12 cellular contexts compared by ENCODE assay signal in the genomic region with DNA sequence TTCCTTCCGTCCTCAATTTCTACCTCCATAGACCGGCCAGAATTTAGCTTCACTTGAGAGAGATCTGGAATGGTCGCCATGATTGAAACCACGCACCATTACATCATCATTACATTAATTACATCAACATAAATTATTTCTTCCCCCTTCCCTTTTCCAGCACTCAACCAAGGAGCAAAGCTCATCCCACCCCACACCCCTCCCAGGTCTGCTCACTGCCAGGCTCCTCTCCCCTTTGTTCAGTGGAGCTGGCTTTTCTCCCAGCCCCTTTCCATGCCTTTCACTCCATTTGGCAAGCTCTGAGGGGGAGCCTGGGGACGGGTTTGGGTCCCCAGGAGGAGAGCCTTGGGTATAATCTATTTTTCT. TPM values are rescaled to one million over a fixed set of nuclear protein-coding genes. Genes with fewer than 3 reads are reported as not detected.
DNase-seq lines count a peak whose midpoint lies in the region; ATAC-seq and TF ChIP-seq lines count a peak whose summit lies in the region.
"Had no signal": no experiment of that assay in that cellular context is flagged by ENCODE, and none has a peak within 500 bp of the region (broad histone marks: within the 10 kb centered on the region; RNA-seq: fewer than 3 reads in every experiment).

No MANE protein-coding gene starts in this region.

- H3K36me3 ChIP-seq in PC-3 (ENCODE audit: low read depth, low read length) = peaks cover 51% of the 10 kb centered on the region

- peak overlapping the region; percentile 100 for H3K27ac Mint-ChIP-seq in activated T-cell treated with anti-CD3 and anti-CD28 coated beads, Interleukin-2, amount 50 U/mL, for 24 hours
- H3K27ac Mint-ChIP-seq in chondrocyte (ENCODE audit: unreplicated experiment) = peak overlapping the region; percentile 70
- H3K27ac Mint-ChIP-seq in stimulated activated naive B cell treated with anti-CD40 and anti-IgM and Interleukin-4, amounts not matched to agents 10 μg/mL and 1 μg/mL and 100 μg/mL, for 72 hours = peak overlapping the region; percentile 89

- no peaks in the 10 kb centered on the region for H3K9me3 Mint-ChIP-seq in activated T-cell treated with anti-CD3 and anti-CD28 coated beads, Interleukin-2, amount 50 U/mL, for 24 hours
- H3K9me3 Mint-ChIP-seq in chondrocyte (ENCODE audit: low read depth) = no peaks in the 10 kb centered on the region
- no peaks in the 10 kb centered on the region for H3K9me3 Mint-ChIP-seq in stimulated activated naive B cell treated with anti-CD40 and anti-IgM and Interleukin-4, amounts not matched to agents 10 μg/mL and 1 μg/mL and 100 μg/mL, for 72 hours

- no peak for DNase-seq in activated T-cell treated with anti-CD3 and anti-CD28 coated beads, Interleukin-2, amount 50 U/mL, for 24 hours
- DNase-seq in activated T-cell treated with anti-CD3 and anti-CD28 coated beads for 4 hours = no peak
- DNase-seq in PC-3 = no peak
- no peak for DNase-seq in chondrocyte (ENCODE audit: low spot score)
- no peak for DNase-seq in stimulated activated naive B cell treated with anti-CD40 and anti-IgM and Interleukin-4, amounts not matched to agents 10 μg/mL and 1 μg/mL and 100 μg/mL, for 72 hours
- no peak for DNase-seq in UCSD-AML1 (lab: John Stamatoyannopoulos, UW; ENCODE audit: unreplicated experiment)
- no peak for DNase-seq in globus pallidus (ENCODE audit: low spot score)
- no peak for DNase-seq in AG08395 (ENCODE audit: low spot score)
- DNase-seq: erythroblast; NCI-H524 treated with DMSO at 0.1 percent for 48 hours; small intestine; stimulated activated CD8-positive, alpha-beta memory T cell treated with anti-CD3 and anti-CD28 coated beads, Interleukin-4, amount 100 ng/mL, for 48 hours had no signal

- H3K9me2 ChIP-seq in PC-3 (replicated peaks; ENCODE audit: low read length) = no peaks in the 10 kb centered on the region

- peaks cover 20% of the 10 kb centered on the region for H3F3A ChIP-seq in PC-3 (ENCODE audit: low read length, unreplicated experiment)

- no peak overlapping the region for H2AFZ ChIP-seq in PC-3 (ENCODE audit: low read length)

- ATAC-seq in PC-3 = peak; percentile 6
- peak in 1 of 2 donors; percentile 10 for ATAC-seq in stimulated activated naive B cell treated with anti-CD40 and anti-IgM and Interleukin-4, amounts not matched to agents 10 μg/mL and 1 μg/mL and 100 μg/mL, for 72 hours (replicated peaks)

- H3K27me3 Mint-ChIP-seq in activated T-cell treated with anti-CD3 and anti-CD28 coated beads, Interleukin-2, amount 50 U/mL, for 24 hours = no peaks in the 10 kb centered on the region
- H3K27me3 Mint-ChIP-seq in chondrocyte (ENCODE audit: low read depth) = no peaks in the 10 kb centered on the region
- no peaks in the 10 kb centered on the region for H3K27me3 Mint-ChIP-seq in stimulated activated naive B cell treated with anti-CD40 and anti-IgM and Interleukin-4, amounts not matched to agents 10 μg/mL and 1 μg/mL and 100 μg/mL, for 72 hours

- no peak overlapping the region for H3K4me3 ChIP-seq in PC-3 (ENCODE audit: low read length)

- TF ChIP-seq CTCF in PC-3 (conservative IDR thresholded peaks at IDR 0.05; ENCODE audit: low read depth, low read length) = no peak
- no peak for TF ChIP-seq CTCF in chondrocyte (IDR thresholded peaks at IDR 0.05)

- peaks cover 39% of the 10 kb centered on the region for H4K20me1 ChIP-seq in PC-3 (ENCODE audit: low read length)

- H3K27ac ChIP-seq in PC-3 (ENCODE audit: low read length) = no peak overlapping the region

- H3K79me2 ChIP-seq in PC-3 (ENCODE audit: low read length) = peaks cover 16% of the 10 kb centered on the region

- no peak overlapping the region for H3K9ac ChIP-seq in PC-3 (ENCODE audit: low read length)

- no peaks in the 10 kb centered on the region for H3K9me3 ChIP-seq in PC-3 (ENCODE audit: low read length)

- intact Hi-C loops in PC-3 (cut with micrococcal nuclease) = no loop called here

- no peaks in the 10 kb centered on the region for H3K4me1 ChIP-seq in PC-3 (ENCODE audit: insufficient read depth, low read length)

- TSS peak; percentile 14 for BruUV-seq in PC-3 (replicated peaks; lab: Mats Ljungman, UMichigan)

- H3K4me1 Mint-ChIP-seq in activated T-cell treated with anti-CD3 and anti-CD28 coated beads, Interleukin-2, amount 50 U/mL, for 24 hours (ENCODE audit: low read depth) = peaks cover 32% of the 10 kb centered on the region
- peaks cover 17% of the 10 kb centered on the region for H3K4me1 Mint-ChIP-seq in chondrocyte (ENCODE audit: low read depth)
- peaks cover 12 to 43% of the 10 kb centered on the region in 2 donors for H3K4me1 Mint-ChIP-seq in stimulated activated naive B cell treated with anti-CD40 and anti-IgM and Interleukin-4, amounts not matched to agents 10 μg/mL and 1 μg/mL and 100 μg/mL, for 72 hours

- no peak overlapping the region for H3K4me3 Mint-ChIP-seq in activated T-cell treated with anti-CD3 and anti-CD28 coated beads, Interleukin-2, amount 50 U/mL, for 24 hours
- no peak overlapping the region for H3K4me3 Mint-ChIP-seq in chondrocyte (ENCODE audit: unreplicated experiment)
- no peak overlapping the region for H3K4me3 Mint-ChIP-seq in stimulated activated naive B cell treated with anti-CD40 and anti-IgM and Interleukin-4, amounts not matched to agents 10 μg/mL and 1 μg/mL and 100 μg/mL, for 72 hours

- POLR2A ChIA-PET in PC-3 (lab: Charles Lee; ENCODE audit: unreplicated experiment) = interaction anchor here (0.7 to 0.8 kb wide), 2 partner anchors 12 to 13 kb away, joined by 3 to 4 read pairs; partner anchors contain the start of gene TRIM41

- peaks cover 92% of the 10 kb centered on the region for H3K36me3 Mint-ChIP-seq in activated T-cell treated with anti-CD3 and anti-CD28 coated beads, Interleukin-2, amount 50 U/mL, for 24 hours (ENCODE audit: low read depth)
- peaks cover 40% of the 10 kb centered on the region for H3K36me3 Mint-ChIP-seq in chondrocyte (ENCODE audit: low read depth)
- H3K36me3 Mint-ChIP-seq in stimulated activated naive B cell treated with anti-CD40 and anti-IgM and Interleukin-4, amounts not matched to agents 10 μg/mL and 1 μg/mL and 100 μg/mL, for 72 hours = peaks cover 48 to 69% of the 10 kb centered on the region in 2 donors

- H3K27me3 ChIP-seq in PC-3 (ENCODE audit: low read length) = no peaks in the 10 kb centered on the region

- CTCF ChIA-PET in PC-3 (lab: Charles Lee) = no interaction called here

- no peak overlapping the region for H3K4me2 ChIP-seq in PC-3 (ENCODE audit: low read length)

RNA-seq across cellular contexts. Expression of gene RACK1, which starts 8.4 kb away (rescaled TPM):
- total RNA-seq in PC-3 (2014; rRNA removed) (2,587 and 3,047 TPM in 2 replicates), chondrocyte (995 to 1,189 TPM (median 1,167 TPM) in 3 replicates)

RNA-seq across cellular contexts. Expression of gene TRIM41, which starts 12.2 kb away (rescaled TPM):
- 18.7 and 26.8 TPM in 2 replicates for total RNA-seq in PC-3 (2014; rRNA removed)
- total RNA-seq in chondrocyte = 17.9 to 24.3 TPM (median 19.3 TPM) in 3 replicates

RNA-seq across cellular contexts. Expression of gene TRIM52, which starts 25.6 kb away (rescaled TPM):
- 4.4 and 8.9 TPM in 2 replicates for total RNA-seq in PC-3 (2014; rRNA removed)
- total RNA-seq in chondrocyte = 7.2 to 12.7 TPM (median 8.3 TPM) in 3 replicates

RNA-seq across cellular contexts. Expression of gene TRIM7, which starts 30.3 kb away (rescaled TPM):
- total RNA-seq in PC-3 (2014; rRNA removed) = 28.1 and 44.1 TPM in 2 replicates
- 4.2 to 8.1 TPM (median 5.7 TPM) in 3 replicates for total RNA-seq in chondrocyte
